Comparison of ENCODE assay signal across 9 cellular contexts in genomic region chr6:116682334-116682712, GRCh38. TPM values are rescaled to one million over a fixed set of nuclear protein-coding genes. Genes with fewer than 3 reads are reported as not detected.
A peak's percentile ranks its signal among the peaks of the same experiment; 100 is the strongest.
DNase-seq lines count a peak whose midpoint lies in the region; ATAC-seq lines count a peak whose summit lies in the region.
"Had no signal": no experiment of that assay in that cellular context is flagged by ENCODE, and none has a peak within 500 bp of the region (broad histone marks: within the 10 kb centered on the region; RNA-seq: fewer than 3 reads in every experiment).

No MANE protein-coding gene starts in this region.

- no peaks in the 10 kb centered on the region for H3K36me3 ChIP-seq in CD4-positive, alpha-beta memory T cell (ENCODE audit: insufficient read depth, low read length)
- no peaks in the 10 kb centered on the region for H3K36me3 ChIP-seq in urinary bladder (ENCODE audit: insufficient read depth)
- H3K36me3 ChIP-seq: SJSA1 had no signal

- H3K4me3 Mint-ChIP-seq in CD4-positive, alpha-beta memory T cell: peak overlapping the region; percentile 90 to 99 (median 98)
- H3K4me3 Mint-ChIP-seq in T-cell: peak overlapping the region; percentile 94 to 99 (median 97)

- peaks cover 23 to 44% of the 10 kb centered on the region in 2 donors for H3K36me3 Mint-ChIP-seq in CD4-positive, alpha-beta memory T cell
- H3K36me3 Mint-ChIP-seq in T-cell: peaks cover 22% of the 10 kb centered on the region

- peaks cover 43 to 73% (median 57%) of the 10 kb centered on the region in 4 donors for H3K4me1 Mint-ChIP-seq in CD4-positive, alpha-beta memory T cell
- H3K4me1 Mint-ChIP-seq in T-cell: peaks cover 63 to 74% (median 65%) of the 10 kb centered on the region in 3 donors

- H3K9me3 Mint-ChIP-seq in CD4-positive, alpha-beta memory T cell: peaks cover 0 to 4% (median 0%) of the 10 kb centered on the region in 8 donors
- H3K9me3 Mint-ChIP-seq in T-cell: peaks cover 0 to 7% (median 0%) of the 10 kb centered on the region in 3 donors

- H3K27me3 Mint-ChIP-seq in CD4-positive, alpha-beta memory T cell: no peaks in the 10 kb centered on the region
- no peaks in the 10 kb centered on the region for H3K27me3 Mint-ChIP-seq in T-cell

- H3K9me3 ChIP-seq in CD4-positive, alpha-beta memory T cell (ENCODE audit: control insufficient read depth in 1 of 2, low read length in 2 of 2): no peaks in the 10 kb centered on the region
- H3K9me3 ChIP-seq: SJSA1 had no signal

- H3K4me1 ChIP-seq in CD4-positive, alpha-beta memory T cell (ENCODE audit: insufficient read depth, low read length): peaks cover 44% of the 10 kb centered on the region
- peaks cover 1% of the 10 kb centered on the region for H3K4me1 ChIP-seq in urinary bladder (ENCODE audit: insufficient read depth)

- intact Hi-C loops in CD4-positive, alpha-beta memory T cell (cut with micrococcal nuclease): no loop called here

- peak overlapping the region; percentile 84 for H3K27ac ChIP-seq in CD4-positive, alpha-beta memory T cell (ENCODE audit: low read depth, low read length)
- H3K27ac ChIP-seq in urinary bladder (ENCODE audit: low read depth): no peak overlapping the region
- H3K27ac ChIP-seq: SJSA1 had no signal

- ATAC-seq in GM18867 (IDR thresholded peaks at IDR 0.05; ENCODE audit: unreplicated experiment) (peak; percentile 40), HG03571 (IDR thresholded peaks at IDR 0.05; ENCODE audit: unreplicated experiment) (peak; percentile 28), T-cell (replicated peaks in 1 of 4) (peak in 2 of 4 experiments; percentile 8 to 17)

- peak overlapping the region; percentile 91 to 97 (median 95) for H3K27ac Mint-ChIP-seq in CD4-positive, alpha-beta memory T cell
- peak overlapping the region; percentile 90 to 92 for H3K27ac Mint-ChIP-seq in T-cell

- peak; percentile 31 to 70 (median 38) for DNase-seq in CD4-positive, alpha-beta memory T cell
- DNase-seq in T-cell (peak in 19 of 34 experiments; percentile 6 to 35 (median 21)), cerebellum (ENCODE audit: low spot score) (peak; percentile 18), myocyte (ENCODE audit: low read depth) (peak; percentile 15), NCI-H345 treated with DMSO at 0.1 percent for 48 hours (lab: John Stamatoyannopoulos, UW; ENCODE audit: unreplicated experiment) (no peak)

- CTCF ChIA-PET in CD4-positive, alpha-beta memory T cell (lab: Charles Lee; ENCODE audit: partially characterized antibody): interaction anchor here (1.2 to 3.5 kb wide), 4 partner anchors 14 to 402 kb away, joined by 3 to 15 read pairs (median 4); partner anchors contain the start of genes RWDD1, TSPYL1 and ZUP1
- CTCF ChIA-PET in T-cell (lab: Charles Lee): no interaction called here

- H3K4me3 ChIP-seq in CD4-positive, alpha-beta memory T cell (ENCODE audit: low read length in 2 of 2): peak overlapping the region in 1 of 2 donors; percentile 33
- H3K4me3 ChIP-seq in urinary bladder (ENCODE audit: low read depth, low read length): peak overlapping the region; percentile 27

- 49% methylated on average over 5 of the region's 5 CpGs for WGBS in urinary bladder

- no peaks in the 10 kb centered on the region for H3K27me3 ChIP-seq in CD4-positive, alpha-beta memory T cell (ENCODE audit: insufficient read depth, low read length)
- H3K27me3 ChIP-seq: SJSA1 had no signal

- POLR2A ChIA-PET in CD4-positive, alpha-beta memory T cell (lab: Charles Lee; ENCODE audit: partially characterized antibody): interaction anchor here (2.5 to 3.2 kb wide), 3 partner anchors 12 to 403 kb away, joined by 20 to 43 read pairs (median 37); partner anchors contain the start of genes RWDD1, TSPYL1 and ZUP1
- POLR2A ChIA-PET in T-cell (lab: Charles Lee): interaction anchor here in 1 of 2 donors (0.7 to 2.2 kb wide), 2 partner anchors 15 to 410 kb away, joined by 3 to 10 read pairs; partner anchors contain the start of gene ZUP1

RNA-seq across cellular contexts. Expression of gene KPNA5, which starts 1.3 kb away (rescaled TPM):
- total RNA-seq in CD4-positive, alpha-beta memory T cell: 10 to 100 TPM; 60.7 to 61.8 TPM
- 1 to 10 TPM; 8.5 to 9.0 TPM for polyA plus RNA-seq in CD4-positive, alpha-beta memory T cell
- 10 to 100 TPM; 41.3 to 57.3 (median 45.6) TPM for total RNA-seq in T-cell
- total RNA-seq in cerebellum: 37.5 TPM
- 21.3 and 27.2 TPM in 2 replicates for total RNA-seq in myocyte
- 4.0 TPM for polyA plus RNA-seq in myocyte (2012)
- 38.8 TPM for total RNA-seq in urinary bladder
- 5.6 TPM for polyA plus RNA-seq in urinary bladder

RNA-seq across cellular contexts. Expression of gene ZUP1, which starts 13.8 kb away (rescaled TPM):
- total RNA-seq in CD4-positive, alpha-beta memory T cell: 10 to 100 TPM; 13.4 to 13.9 TPM
- polyA plus RNA-seq in CD4-positive, alpha-beta memory T cell: 1 to 10 TPM; 5.7 to 5.9 TPM
- 10 to 100 TPM; 10.4 to 14.1 (median 11.4) TPM for total RNA-seq in T-cell
- 30.6 TPM for total RNA-seq in cerebellum
- 10.1 and 11.0 TPM in 2 replicates for total RNA-seq in myocyte
- polyA plus RNA-seq in myocyte (2012): 3.7 TPM
- 24.0 TPM for total RNA-seq in urinary bladder
- polyA plus RNA-seq in urinary bladder: 5.3 TPM
